24 cellular contexts compared by ENCODE assay signal in genomic region chr2:88575051-88575450, GRCh38.
"Had no signal": no experiment of that assay in that cellular context is flagged by ENCODE, and none has a peak within 500 bp of the region (broad histone marks: within the 10 kb centered on the region; RNA-seq: fewer than 3 reads in every experiment).

No MANE protein-coding gene starts in this region.

- H3K4me1 Mint-ChIP-seq: activated naive CD8-positive, alpha-beta T cell treated with anti-CD3 and anti-CD28 coated beads, Interleukin-2, amount 50 U/mL, for 24 hours; immature natural killer cell had no signal

- H3K9me3 Mint-ChIP-seq: activated naive CD4-positive, alpha-beta T cell treated with anti-CD3 and anti-CD28 coated beads for 36 hours; activated naive CD8-positive, alpha-beta T cell treated with anti-CD3 and anti-CD28 coated beads, Interleukin-2, amount 50 U/mL, for 24 hours; activated T-helper 2 cell treated with anti-CD3 and anti-CD28 coated beads, Interferon-gamma antibody, Interleukin-2, Interleukin-4, amounts not matched to agents 10 μg/mL and 5 μg/mL and 100 μg/mL, durations not matched to agents 14 hours and 24 hours and 36 hours; immature natural killer cell; naive thymus-derived CD4-positive, alpha-beta T cell had no signal

- H3K36me3 ChIP-seq: breast epithelium had no signal

- ATAC-seq: activated CD4-positive, CD25-positive, alpha-beta regulatory T cell treated with anti-CD3 and anti-CD28 coated beads, Interleukin-2, amount 50 U/mL, for 24 hours; esophagus mucosa; gastroesophageal sphincter; left ventricle myocardium superior; naive thymus-derived CD4-positive, alpha-beta T cell; pancreas; sciatic nerve had no signal

- FAIRE-seq: pancreas, urothelium cell line had no signal

- H3K27ac Mint-ChIP-seq: activated naive CD4-positive, alpha-beta T cell treated with anti-CD3 and anti-CD28 coated beads for 36 hours; activated naive CD8-positive, alpha-beta T cell treated with anti-CD3 and anti-CD28 coated beads, Interleukin-2, amount 50 U/mL, for 24 hours had no signal

- DNase-seq: activated CD4-positive, alpha-beta T cell treated with anti-CD3 and anti-CD28 coated beads, Interleukin-2, amount 50 U/mL, for 1 hour; activated naive CD4-positive, alpha-beta T cell treated with anti-CD3 and anti-CD28 coated beads for 36 hours; activated naive CD8-positive, alpha-beta T cell treated with anti-CD3 and anti-CD28 coated beads, Interleukin-2, amount 50 U/mL, for 24 hours; cerebellar nuclear complex; effector CD4-positive, alpha-beta T cell; immature natural killer cell; left ventricle myocardium superior; mesendoderm; naive thymus-derived CD4-positive, alpha-beta T cell; pancreas; spleen; stimulated activated CD4-positive, alpha-beta T cell treated with anti-CD3 and anti-CD28 coated beads, Interleukin-4, amount 100 ng/mL, for 4 hours; stimulated activated naive CD4-positive, alpha-beta T cell treated with Interleukin-2 at 50 U/mL for 16 hours; SW 1271; T1000; thyroid gland had no signal

- H3K4me3 Mint-ChIP-seq: activated naive CD4-positive, alpha-beta T cell treated with anti-CD3 and anti-CD28 coated beads for 36 hours; activated naive CD8-positive, alpha-beta T cell treated with anti-CD3 and anti-CD28 coated beads, Interleukin-2, amount 50 U/mL, for 24 hours; immature natural killer cell; naive thymus-derived CD4-positive, alpha-beta T cell had no signal

- H3K27me3 ChIP-seq: ascending aorta, breast epithelium, gastroesophageal sphincter, pancreas, spleen, thyroid gland had no signal

- H3K9me3 ChIP-seq: ascending aorta, breast epithelium, gastroesophageal sphincter, pancreas, spleen, thyroid gland had no signal

- H3K27ac ChIP-seq: ascending aorta, breast epithelium, gastroesophageal sphincter, pancreas, spleen, thyroid gland had no signal

- H3K27me3 Mint-ChIP-seq: activated naive CD8-positive, alpha-beta T cell treated with anti-CD3 and anti-CD28 coated beads, Interleukin-2, amount 50 U/mL, for 24 hours; naive thymus-derived CD4-positive, alpha-beta T cell had no signal

- H3K4me3 ChIP-seq: ascending aorta, breast epithelium, gastroesophageal sphincter, pancreas, spleen, thyroid gland had no signal

- H3K4me1 ChIP-seq: ascending aorta, breast epithelium, gastroesophageal sphincter, pancreas, spleen, thyroid gland had no signal
